In the genomic region with DNA sequence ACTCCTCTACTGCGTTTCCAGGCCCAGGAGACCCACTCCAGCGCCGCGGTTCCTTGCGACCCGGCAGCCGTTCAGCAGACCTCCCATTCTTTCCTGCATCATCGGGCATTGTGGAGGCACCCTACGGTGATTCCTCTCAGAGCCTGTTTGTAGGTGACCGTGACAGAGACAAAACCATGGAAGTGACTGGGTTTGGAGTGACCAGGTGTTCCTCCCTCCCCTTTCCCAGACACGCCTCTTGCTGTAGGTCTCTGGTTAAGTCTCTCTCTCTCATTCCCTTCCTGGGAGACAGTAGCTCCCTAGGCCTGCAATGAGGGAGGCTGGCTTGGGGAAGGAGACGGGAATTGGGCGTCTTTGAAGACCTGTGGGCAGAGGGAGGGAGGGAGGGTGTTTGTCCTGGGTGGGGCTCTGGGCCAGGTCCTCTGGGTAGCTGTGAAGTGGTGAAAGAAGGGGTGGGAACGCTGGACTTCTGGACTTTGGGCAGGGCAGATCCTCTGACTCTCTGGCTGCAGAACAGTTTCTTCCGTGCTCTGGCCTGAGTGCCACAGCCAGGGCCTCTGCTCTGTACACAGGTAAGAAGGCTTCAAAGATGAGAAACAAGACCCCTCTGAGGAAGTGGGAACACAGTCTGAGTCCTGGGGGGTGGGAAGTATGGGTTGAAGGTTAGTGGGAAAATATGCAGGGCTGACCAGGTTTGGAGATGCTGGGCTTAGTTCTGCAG, we compare ENCODE assay signal across 8 cellular contexts. TPM values are rescaled to one million over a fixed set of nuclear protein-coding genes. Genes with fewer than 3 reads are reported as not detected.
A peak's percentile ranks its signal among the peaks of the same experiment; 100 is the strongest.
DNase-seq lines count a peak whose midpoint lies in the region; ATAC-seq and TF ChIP-seq lines count a peak whose summit lies in the region.

No MANE protein-coding gene starts in this region.

- H2BK120ac ChIP-seq in H9 (ENCODE audit: low read depth, low read length, poor library complexity, severe bottlenecking) = no peak overlapping the region

- H3K4me2 ChIP-seq in H9 (ENCODE audit: insufficient read depth, insufficient read length, low read length) (peak overlapping the region; percentile 74), OCI-LY1 (ENCODE audit: low read length) (peak overlapping the region; percentile 100)

- DNase-seq in H9 (no peak), putamen (ENCODE audit: low spot score) (no peak), OCI-M2 (lab: John Stamatoyannopoulos, UW; ENCODE audit: unreplicated experiment) (no peak)

- H3K4me1 Mint-ChIP-seq in H9 = peaks cover 20 to 22% of the 10 kb centered on the region in 2 experiments

- TF ChIP-seq CTCF in H9 (conservative IDR thresholded peaks at IDR 0.05) (no peak), OCI-LY1 (IDR thresholded peaks at IDR 0.05; ENCODE audit: low read length) (no peak)

- H3K4me3 ChIP-seq in OCI-LY1 (ENCODE audit: low read depth, low read length, poor library complexity, severe bottlenecking) = peak overlapping the region; percentile 96
- H3K4me3 ChIP-seq in endocrine pancreas (ENCODE audit: control insufficient read depth, insufficient read depth, low read length) = peak overlapping the region; percentile 32
- peak overlapping the region; percentile 80 to 98 for H3K4me3 ChIP-seq in muscle layer of duodenum (ENCODE audit: low read depth in 1 of 2, low read length in 2 of 2)

- no peak overlapping the region for H2BK5ac ChIP-seq in H9 (ENCODE audit: insufficient read length, low read length)

- H3K27ac ChIP-seq in H9 (ENCODE audit: insufficient read length, low read depth, low read length) (no peak overlapping the region), OCI-LY1 (ENCODE audit: low read depth, low read length, poor library complexity, severe bottlenecking) (peak overlapping the region; percentile 63), muscle layer of duodenum (ENCODE audit: low read length) (peak overlapping the region; percentile 92)

- H4K5ac ChIP-seq in H9 (ENCODE audit: insufficient read length, low read depth, low read length) = no peak overlapping the region

- peak overlapping the region; percentile 49 for H3K9ac ChIP-seq in H9 (ENCODE audit: extremely low read depth, insufficient read length, low read length)
- peak overlapping the region; percentile 97 for H3K9ac ChIP-seq in OCI-LY1 (ENCODE audit: low read length)
- H3K9ac ChIP-seq in endocrine pancreas (ENCODE audit: control insufficient read depth, insufficient read depth, low read length) = peak overlapping the region; percentile 79

- H3K23me2 ChIP-seq in H9 (ENCODE audit: insufficient read length, low read depth, low read length, poor library complexity, severe bottlenecking) = no peaks in the 10 kb centered on the region

- peak overlapping the region; percentile 99 to 100 (median 99) for H3K27ac Mint-ChIP-seq in H9

- H3K9me3 Mint-ChIP-seq in H9 = no peaks in the 10 kb centered on the region

- H2BK12ac ChIP-seq in H9 (ENCODE audit: insufficient read length, low read depth, low read length) = no peak overlapping the region

- H2AK5ac ChIP-seq in H9 (ENCODE audit: insufficient read length, low read length) = no peak overlapping the region

- no peak overlapping the region for H3T11ph ChIP-seq in H9 (ENCODE audit: low read length)

- peak overlapping the region; percentile 36 for H3K18ac ChIP-seq in H9 (ENCODE audit: insufficient read length, low read depth, low read length)

- no peak overlapping the region for H2AFZ ChIP-seq in H9 (ENCODE audit: low read length)
- no peak overlapping the region for H2AFZ ChIP-seq in OCI-LY1 (ENCODE audit: low read length)

- no peak overlapping the region for H3K23ac ChIP-seq in H9 (ENCODE audit: insufficient read length, low read depth, low read length)

- H2BK20ac ChIP-seq in H9 (ENCODE audit: low read depth, low read length, poor library complexity, severe bottlenecking) = no peak overlapping the region

- H3K9me3 ChIP-seq in H9 (ENCODE audit: control insufficient read depth, low read depth, low read length) (no peaks in the 10 kb centered on the region), OCI-LY1 (ENCODE audit: low read length) (no peaks in the 10 kb centered on the region), endocrine pancreas (ENCODE audit: control insufficient read depth, low read length) (no peaks in the 10 kb centered on the region), muscle layer of duodenum (ENCODE audit: control insufficient read depth in 1 of 2, low read length in 2 of 2) (no peaks in the 10 kb centered on the region)

- no peaks in the 10 kb centered on the region for H3F3A ChIP-seq in OCI-LY1 (ENCODE audit: insufficient read depth, low read length)

- peaks cover 3% of the 10 kb centered on the region for H3K79me1 ChIP-seq in H9 (ENCODE audit: insufficient read depth, low read depth, low read length, poor library complexity, severe bottlenecking)

- H3K27me3 ChIP-seq in H9 (ENCODE audit: insufficient read depth, low read length) = no peaks in the 10 kb centered on the region
- no peaks in the 10 kb centered on the region for H3K27me3 ChIP-seq in OCI-LY1 (ENCODE audit: insufficient read depth, low read length)
- H3K27me3 ChIP-seq in endocrine pancreas (ENCODE audit: control insufficient read depth, insufficient read depth, low read length) = no peaks in the 10 kb centered on the region
- H3K27me3 ChIP-seq in muscle layer of duodenum (ENCODE audit: low read depth, low read length) = no peaks in the 10 kb centered on the region

- H3K79me2 ChIP-seq in H9 (ENCODE audit: insufficient read depth, low read length) (peaks cover 10% of the 10 kb centered on the region; the same call in 1 of the 2 replicates), OCI-LY1 (ENCODE audit: insufficient read depth, low read length) (peaks cover 12% of the 10 kb centered on the region)

- peak overlapping the region; percentile 93 to 96 for H3K4me3 Mint-ChIP-seq in H9

- H3K4ac ChIP-seq in H9 (ENCODE audit: low read depth, low read length) = no peak overlapping the region

- no peak overlapping the region for H3K14ac ChIP-seq in H9 (ENCODE audit: insufficient read depth, low read length)

- no peaks in the 10 kb centered on the region for H3K27me3 Mint-ChIP-seq in H9 (ENCODE audit: low read depth)

- no peaks in the 10 kb centered on the region for H3K9me2 ChIP-seq in OCI-LY1 (ENCODE audit: low read depth, low read length)

- H4K8ac ChIP-seq in H9 (replicated peaks; ENCODE audit: insufficient read length, low read depth, low read length) = no peak overlapping the region

- H2BK15ac ChIP-seq in H9 (ENCODE audit: low read depth, low read length) = no peak overlapping the region

- ATAC-seq in GM19463 (IDR thresholded peaks at IDR 0.05; ENCODE audit: unreplicated experiment) (no peak), HG02623 (IDR thresholded peaks at IDR 0.05; ENCODE audit: unreplicated experiment) (no peak)

- peaks cover 15 to 39% (median 24%) of the 10 kb centered on the region in 3 experiments for H3K36me3 Mint-ChIP-seq in H9 (ENCODE audit: insufficient read depth in 1 of 3, low read depth in 3 of 3)

- H4K20me1 ChIP-seq in H9 (ENCODE audit: control insufficient read depth, insufficient read depth, insufficient read length) (no peaks in the 10 kb centered on the region), OCI-LY1 (ENCODE audit: insufficient read depth, low read length) (no peaks in the 10 kb centered on the region)

- H3K4me1 ChIP-seq in H9 (ENCODE audit: insufficient read depth, low read length) (0 out of 2 replicates have a peak, but pooled peaks cover 4% of the 10 kb centered on the region), OCI-LY1 (ENCODE audit: insufficient read depth, low read length, severe bottlenecking) (peaks cover 20% of the 10 kb centered on the region), endocrine pancreas (ENCODE audit: control insufficient read depth, insufficient read depth, low read length) (peaks cover 13% of the 10 kb centered on the region), muscle layer of duodenum (ENCODE audit: control insufficient read depth in 1 of 2, insufficient read depth in 2 of 2, low read length in 2 of 2) (peaks cover 9 to 27% of the 10 kb centered on the region in 2 donors)

- WGBS in H9 (ENCODE audit: extremely low coverage, insufficient read length, low lambda C conversion rate) = no CpG with 5 or more reads among the region's 15 CpGs

- no peak overlapping the region for H4K91ac ChIP-seq in H9 (ENCODE audit: insufficient read length, low read depth, low read length)

- no peak overlapping the region for H3K56ac ChIP-seq in H9 (ENCODE audit: insufficient read length, low read depth, low read length)

- H3K36me3 ChIP-seq in OCI-LY1 (ENCODE audit: insufficient read depth, low read length) (peaks cover 16% of the 10 kb centered on the region), endocrine pancreas (ENCODE audit: control insufficient read depth, insufficient read depth, low read length) (no peaks in the 10 kb centered on the region), muscle layer of duodenum (ENCODE audit: control insufficient read depth in 1 of 2, insufficient read depth in 2 of 2, low read length in 2 of 2) (peaks cover 10 to 28% of the 10 kb centered on the region in 2 donors)

RNA-seq across cellular contexts. Expression of gene KLC4, which starts 0.8 kb away (rescaled TPM):
- total RNA-seq in H9 (2021) = 29.7 TPM in 2 replicates

RNA-seq across cellular contexts. Expression of gene MRPL2, which starts 1.0 kb away (rescaled TPM):
- 71.9 and 74.4 TPM in 2 replicates for total RNA-seq in H9 (2021)

RNA-seq across cellular contexts. Expression of gene CUL7, which starts 6.5 kb away (rescaled TPM):
- total RNA-seq in H9 (2021) = 23.5 and 24.5 TPM in 2 replicates

RNA-seq across cellular contexts. Expression of gene PTK7, which starts 15.9 kb away (rescaled TPM):
- total RNA-seq in H9 (2021) = 126 and 128 TPM in 2 replicates

RNA-seq across cellular contexts. Expression of gene RRP36, which starts 38.8 kb away (rescaled TPM):
- 117 and 121 TPM in 2 replicates for total RNA-seq in H9 (2021)

Comparison
In these comparisons a context has a peak if more than half of its experiments do, and no peak if none do; other contexts are left out.
1. H3K4me3 ChIP-seq: peak in every context shown above with its lines; median percentile 96 in OCI-LY1; 89 in muscle layer of duodenum; 32 in endocrine pancreas.